In the genomic region with DNA sequence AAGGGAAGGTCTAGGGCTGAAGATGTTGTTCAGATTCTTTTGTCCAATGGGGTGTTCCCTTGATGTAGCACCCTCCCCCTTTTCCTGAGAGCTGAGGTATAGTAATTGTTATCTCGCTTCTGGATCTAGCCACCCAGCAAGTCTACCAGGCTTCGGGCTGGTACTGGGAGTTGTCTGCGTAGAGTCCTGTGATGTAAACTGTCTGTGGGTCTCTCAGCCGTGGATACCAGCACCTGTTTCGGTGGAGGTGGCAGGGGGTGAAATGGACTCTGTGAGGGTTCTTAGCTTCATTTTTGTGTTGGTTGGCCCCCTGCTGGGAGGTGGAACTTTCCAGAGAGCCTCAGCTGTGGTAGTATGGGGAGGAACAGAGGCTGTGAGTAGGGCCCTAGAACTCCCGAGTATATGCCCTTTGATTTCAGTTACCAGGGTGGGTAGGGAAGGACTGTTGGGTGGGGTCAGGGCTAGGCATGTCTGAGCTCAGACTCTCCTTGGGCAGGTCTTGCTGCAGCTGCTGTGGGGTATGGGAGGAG, we compare ENCODE assay signal across 39 cellular contexts.
"Had no signal": no experiment of that assay in that cellular context is flagged by ENCODE, and none has a peak within 500 bp of the region (broad histone marks: within the 10 kb centered on the region; RNA-seq: fewer than 3 reads in every experiment).

No MANE protein-coding gene starts in this region.

- H3K27ac ChIP-seq: adrenal gland, ascending aorta, body of pancreas, brain microvascular endothelial cell, breast epithelium, cardiac muscle cell had no signal

- H3K27ac Mint-ChIP-seq: activated naive CD4-positive, alpha-beta T cell treated with anti-CD3 and anti-CD28 coated beads for 36 hours; activated naive CD4-positive, alpha-beta T cell treated with anti-CD3 and anti-CD28 coated beads, Interleukin-2, amount 10 ng/mL, durations not matched to agents 7 days and 5 days; activated naive CD4-positive, alpha-beta T cell treated with anti-CD3 and anti-CD28 coated beads, Interleukin-2, amount 50 U/mL, for 24 hours; activated naive CD8-positive, alpha-beta T cell; activated naive CD8-positive, alpha-beta T cell treated with anti-CD3 and anti-CD28 coated beads for 36 hours; activated naive CD8-positive, alpha-beta T cell treated with anti-CD3 and anti-CD28 coated beads, Interleukin-2, amount 10 ng/mL, durations not matched to agents 7 days and 5 days; activated naive CD8-positive, alpha-beta T cell treated with anti-CD3 and anti-CD28 coated beads, Interleukin-2, amount 50 U/mL, for 24 hours; activated T-cell treated with anti-CD3 and anti-CD28 coated beads, Interleukin-2, amount 50 U/mL, for 24 hours; activated T-cell treated with anti-CD3 and anti-CD28 coated beads, Interleukin-2, amount 50 U/mL, for 72 hours; activated T-helper 1 cell treated with anti-CD3 and anti-CD28 coated beads, Interleukin-12 subunit alpha, Interleukin-12 subunit beta, Interleukin-2, Interleukin-4 antibody, amounts not matched to agents 30 ng/mL and 10 ng/mL and 1 ng/mL, durations not matched to agents 14 hours and 24 hours and 36 hours; activated T-helper 17 cell treated with anti-CD3 and anti-CD28 coated beads, Interleukin-2, amount 50 U/mL, for 72 hours; activated T-helper 2 cell treated with anti-CD3 and anti-CD28 coated beads, Interferon-gamma antibody, Interleukin-2, Interleukin-4, amounts not matched to agents 10 μg/mL and 5 μg/mL and 100 μg/mL, durations not matched to agents 14 hours and 24 hours and 36 hours; brain had no signal

- FAIRE-seq: astrocyte, bronchial epithelial cell, colon had no signal

- H3K4me3 Mint-ChIP-seq: activated naive CD4-positive, alpha-beta T cell treated with anti-CD3 and anti-CD28 coated beads for 36 hours; activated naive CD4-positive, alpha-beta T cell treated with anti-CD3 and anti-CD28 coated beads, Interleukin-2, amount 10 ng/mL, durations not matched to agents 7 days and 5 days; activated naive CD4-positive, alpha-beta T cell treated with anti-CD3 and anti-CD28 coated beads, Interleukin-2, amount 50 U/mL, for 24 hours; activated naive CD8-positive, alpha-beta T cell; activated naive CD8-positive, alpha-beta T cell treated with anti-CD3 and anti-CD28 coated beads for 36 hours; activated naive CD8-positive, alpha-beta T cell treated with anti-CD3 and anti-CD28 coated beads, Interleukin-2, amount 10 ng/mL, durations not matched to agents 7 days and 5 days; activated naive CD8-positive, alpha-beta T cell treated with anti-CD3 and anti-CD28 coated beads, Interleukin-2, amount 50 U/mL, for 24 hours; activated T-cell treated with anti-CD3 and anti-CD28 coated beads, Interleukin-2, amount 50 U/mL, for 24 hours; activated T-cell treated with anti-CD3 and anti-CD28 coated beads, Interleukin-2, amount 50 U/mL, for 4 hours; activated T-cell treated with anti-CD3 and anti-CD28 coated beads, Interleukin-2, amount 50 U/mL, for 72 hours; activated T-helper 1 cell treated with anti-CD3 and anti-CD28 coated beads, Interleukin-12 subunit alpha, Interleukin-12 subunit beta, Interleukin-2, Interleukin-4 antibody, amounts not matched to agents 30 ng/mL and 10 ng/mL and 1 ng/mL, durations not matched to agents 14 hours and 24 hours and 36 hours; activated T-helper 17 cell treated with anti-CD3 and anti-CD28 coated beads, Interleukin-2, amount 50 U/mL, for 72 hours; brain; central memory CD8-positive, alpha-beta T cell had no signal

- H3K9me3 ChIP-seq: adrenal gland, body of pancreas had no signal

- H3K4me3 ChIP-seq: adrenal gland, ascending aorta, body of pancreas, breast epithelium, cardiac muscle cell had no signal

- H3K4me1 Mint-ChIP-seq: activated naive CD4-positive, alpha-beta T cell treated with anti-CD3 and anti-CD28 coated beads, Interleukin-2, amount 10 ng/mL, durations not matched to agents 7 days and 5 days; activated naive CD4-positive, alpha-beta T cell treated with anti-CD3 and anti-CD28 coated beads, Interleukin-2, amount 50 U/mL, for 24 hours; activated naive CD8-positive, alpha-beta T cell treated with anti-CD3 and anti-CD28 coated beads for 36 hours; activated naive CD8-positive, alpha-beta T cell treated with anti-CD3 and anti-CD28 coated beads, Interleukin-2, amount 10 ng/mL, durations not matched to agents 7 days and 5 days; activated naive CD8-positive, alpha-beta T cell treated with anti-CD3 and anti-CD28 coated beads, Interleukin-2, amount 50 U/mL, for 24 hours; activated T-helper 17 cell treated with anti-CD3 and anti-CD28 coated beads, Interleukin-2, amount 50 U/mL, for 72 hours; brain; central memory CD8-positive, alpha-beta T cell had no signal

- ATAC-seq: activated naive CD4-positive, alpha-beta T cell treated with anti-CD3 and anti-CD28 coated beads, Interleukin-2, amount 50 U/mL, for 72 hours; activated naive CD8-positive, alpha-beta T cell treated with anti-CD3 and anti-CD28 coated beads, Interleukin-2, amount 50 U/mL, for 24 hours; activated T-cell treated with anti-CD3 and anti-CD28 coated beads, Interleukin-2, amount 50 U/mL, for 4 hours; activated T-cell treated with anti-CD3 and anti-CD28 coated beads, Interleukin-2, amount 50 U/mL, for 72 hours; activated T-helper 17 cell treated with anti-CD3 and anti-CD28 coated beads, Interleukin-2, amount 50 U/mL, for 72 hours; body of pancreas had no signal

- H3K27me3 ChIP-seq: adrenal gland, ascending aorta, body of pancreas, brain microvascular endothelial cell, breast epithelium, cardiac muscle cell had no signal

- H3K4me1 ChIP-seq: adrenal gland, ascending aorta, body of pancreas, breast epithelium had no signal

- H3K36me3 Mint-ChIP-seq: activated naive CD4-positive, alpha-beta T cell treated with anti-CD3 and anti-CD28 coated beads, Interleukin-2, amount 10 ng/mL, durations not matched to agents 7 days and 5 days; activated naive CD8-positive, alpha-beta T cell treated with anti-CD3 and anti-CD28 coated beads, Interleukin-2, amount 10 ng/mL, durations not matched to agents 7 days and 5 days had no signal

- H3K36me3 ChIP-seq: adrenal gland, ascending aorta, brain microvascular endothelial cell, breast epithelium, cardiac muscle cell had no signal

- H3K9me3 Mint-ChIP-seq: activated naive CD4-positive, alpha-beta T cell treated with anti-CD3 and anti-CD28 coated beads, Interleukin-2, amount 10 ng/mL, durations not matched to agents 7 days and 5 days; activated T-helper 1 cell treated with anti-CD3 and anti-CD28 coated beads, Interleukin-12 subunit alpha, Interleukin-12 subunit beta, Interleukin-2, Interleukin-4 antibody, amounts not matched to agents 30 ng/mL and 10 ng/mL and 1 ng/mL, durations not matched to agents 14 hours and 24 hours and 36 hours; central memory CD8-positive, alpha-beta T cell had no signal

- DNase-seq: activated effector memory CD4-positive, alpha-beta T cell treated with anti-CD3 and anti-CD28 coated beads, Interleukin-2, amount 50 U/mL, for 16 hours; activated effector memory CD4-positive, alpha-beta T cell treated with Interleukin-2 at 50 U/mL for 16 hours; activated gamma-delta T cell; activated gamma-delta T cell treated with Interleukin-2 at 50 U/mL for 16 hours; activated naive CD4-positive, alpha-beta T cell; activated naive CD4-positive, alpha-beta T cell treated with anti-CD3 and anti-CD28 coated beads for 36 hours; activated naive CD4-positive, alpha-beta T cell treated with anti-CD3 and anti-CD28 coated beads, Interleukin-2, amount 10 ng/mL, durations not matched to agents 7 days and 5 days; activated naive CD4-positive, alpha-beta T cell treated with anti-CD3 and anti-CD28 coated beads, Interleukin-2, amount 50 U/mL, for 16 hours; activated naive CD4-positive, alpha-beta T cell treated with Interleukin-2 at 50 U/mL for 16 hours; activated naive CD8-positive, alpha-beta T cell treated with anti-CD3 and anti-CD28 coated beads for 36 hours; activated naive CD8-positive, alpha-beta T cell treated with anti-CD3 and anti-CD28 coated beads, Interleukin-2, amount 10 ng/mL, durations not matched to agents 7 days and 5 days; activated naive CD8-positive, alpha-beta T cell treated with anti-CD3 and anti-CD28 coated beads, Interleukin-2, amount 50 U/mL, for 24 hours; activated T-cell treated with anti-CD3 and anti-CD28 coated beads, Interleukin-2, amount 50 U/mL, for 24 hours; activated T-cell treated with anti-CD3 and anti-CD28 coated beads, Interleukin-2, amount 50 U/mL, for 4 hours; activated T-cell treated with anti-CD3 and anti-CD28 coated beads, Interleukin-2, amount 50 U/mL, for 48 hours; activated T-cell treated with anti-CD3 and anti-CD28 coated beads, Interleukin-2, amount 50 U/mL, for 72 hours; adrenal gland; amniotic stem cell; amygdala; anterior cingulate cortex; aorta; body of pancreas; brain microvascular endothelial cell; caudate nucleus; central memory CD4-positive, alpha-beta T cell had no signal
